In genomic region chr1:209875510-209875909, GRCh38 we compare ENCODE assay signal across 9 cellular contexts. TPM values are rescaled to one million over a fixed set of nuclear protein-coding genes. Genes with fewer than 3 reads are reported as not detected.
A peak's percentile ranks its signal among the peaks of the same experiment; 100 is the strongest.
DNase-seq lines count a peak whose midpoint lies in the region; ATAC-seq and TF ChIP-seq lines count a peak whose summit lies in the region.
"Had no signal": no experiment of that assay in that cellular context is flagged by ENCODE, and none has a peak within 500 bp of the region (broad histone marks: within the 10 kb centered on the region; RNA-seq: fewer than 3 reads in every experiment).

No MANE protein-coding gene starts in this region.

- H3K36me3 Mint-ChIP-seq in CD14-positive monocyte, result no peaks in the 10 kb centered on the region

- peaks cover 2 to 8% (median 3%) of the 10 kb centered on the region in 3 donors for H3K27me3 Mint-ChIP-seq in CD14-positive monocyte (ENCODE audit: low read depth in 3 of 3)

- DNase-seq in A172 (ENCODE audit: low spot score), result peak; percentile 86
- peak; percentile 42 for DNase-seq in HT-29 (ENCODE audit: low spot score)
- DNase-seq in RWPE2 (ENCODE audit: low spot score), result no peak
- DNase-seq in hepatic stellate cell (ENCODE audit: low spot score), result peak; percentile 40
- no peak for DNase-seq in CD14-positive monocyte (ENCODE audit: low spot score)
- DNase-seq in right atrium auricular region (ENCODE audit: low spot score), result no peak

- H3K4me3 Mint-ChIP-seq in CD14-positive monocyte, result no peak overlapping the region
- H3K4me3 Mint-ChIP-seq: stimulated activated naive CD8-positive, alpha-beta T cell treated with anti-CD3 and anti-CD28 coated beads, Interleukin-15, Interleukin-2, amounts not matched to agents 100 ng/mL and 50 ng/mL, for 24 hours had no signal

- TF ChIP-seq CTCF in RWPE2 (IDR thresholded peaks at IDR 0.05; ENCODE audit: poor library complexity, severe bottlenecking) (peak; percentile 38), CD14-positive monocyte (IDR thresholded peaks at IDR 0.05) (no peak), right atrium auricular region (IDR thresholded peaks at IDR 0.05) (no peak)

- no peaks in the 10 kb centered on the region for H3K4me1 Mint-ChIP-seq in CD14-positive monocyte

- H3K27ac ChIP-seq in RWPE2 (ENCODE audit: poor library complexity, severe bottlenecking), result peak overlapping the region; percentile 91
- H3K27ac ChIP-seq in right atrium auricular region, result no peak overlapping the region

- no peaks in the 10 kb centered on the region for H3K9me3 ChIP-seq in RWPE2 (ENCODE audit: severe bottlenecking)
- no peaks in the 10 kb centered on the region for H3K9me3 ChIP-seq in right atrium auricular region

- peak; percentile 49; the same call in 2 of the 3 replicates for ATAC-seq in RWPE2 (ENCODE audit: low read depth)
- ATAC-seq in GM21381 (IDR thresholded peaks at IDR 0.05; ENCODE audit: unreplicated experiment), result no peak
- no peak for ATAC-seq in HG02970 (IDR thresholded peaks at IDR 0.05; ENCODE audit: low FRiP score, unreplicated experiment)

- intact Hi-C loops in CD14-positive monocyte (cut with micrococcal nuclease), result no loop called here

- H3K27me3 ChIP-seq in RWPE2 (ENCODE audit: insufficient read depth, poor library complexity, severe bottlenecking) (no peaks in the 10 kb centered on the region), right atrium auricular region (no peaks in the 10 kb centered on the region)

- H3K27ac Mint-ChIP-seq in CD14-positive monocyte, result no peak overlapping the region
- H3K27ac Mint-ChIP-seq: stimulated activated naive CD8-positive, alpha-beta T cell treated with anti-CD3 and anti-CD28 coated beads, Interleukin-15, Interleukin-2, amounts not matched to agents 100 ng/mL and 50 ng/mL, for 24 hours had no signal

- H3K36me3 ChIP-seq in RWPE2 (ENCODE audit: low read depth) (no peaks in the 10 kb centered on the region), right atrium auricular region (no peaks in the 10 kb centered on the region)

- H3K4me3 ChIP-seq in RWPE2 (ENCODE audit: severe bottlenecking), result no peak overlapping the region
- H3K4me3 ChIP-seq in right atrium auricular region, result no peak overlapping the region

- H3K4me1 ChIP-seq in RWPE2 (ENCODE audit: insufficient read depth, poor library complexity, severe bottlenecking) (peaks cover 26% of the 10 kb centered on the region), right atrium auricular region (no peaks in the 10 kb centered on the region)

- peaks cover 0 to 2% (median 0%) of the 10 kb centered on the region in 7 donors for H3K9me3 Mint-ChIP-seq in CD14-positive monocyte
- H3K9me3 Mint-ChIP-seq: stimulated activated naive CD8-positive, alpha-beta T cell treated with anti-CD3 and anti-CD28 coated beads, Interleukin-15, Interleukin-2, amounts not matched to agents 100 ng/mL and 50 ng/mL, for 24 hours had no signal

RNA-seq across cellular contexts. Expression of gene UTP25, which starts 47.7 kb away (rescaled TPM):
- total RNA-seq in A172 (2014; rRNA removed; shearing (Covaris generic)), result 12.1 and 15.9 TPM in 2 replicates
- 6.7 and 7.2 TPM in 2 replicates for total RNA-seq in HT-29 (2014; rRNA removed; shearing (Covaris generic))
- 1 to 10 TPM in 1 of 2 donors, under 1 TPM in 1; 0.98 to 1.1 TPM for polyA plus RNA-seq in CD14-positive monocyte
- 1 to 10 TPM; 2.8 to 3.9 TPM for total RNA-seq in right atrium auricular region

Comparison
In these comparisons a context has a peak if more than half of its experiments do, and no peak if none do; other contexts are left out.
1. DNase-seq: peak in A172 (single experiment), HT-29 (single experiment) and hepatic stellate cell (single experiment); none in RWPE2 (single experiment), CD14-positive monocyte (single experiment) and right atrium auricular region (single experiment).